ENCODE assay signal across 8 cellular contexts in the genomic region with DNA sequence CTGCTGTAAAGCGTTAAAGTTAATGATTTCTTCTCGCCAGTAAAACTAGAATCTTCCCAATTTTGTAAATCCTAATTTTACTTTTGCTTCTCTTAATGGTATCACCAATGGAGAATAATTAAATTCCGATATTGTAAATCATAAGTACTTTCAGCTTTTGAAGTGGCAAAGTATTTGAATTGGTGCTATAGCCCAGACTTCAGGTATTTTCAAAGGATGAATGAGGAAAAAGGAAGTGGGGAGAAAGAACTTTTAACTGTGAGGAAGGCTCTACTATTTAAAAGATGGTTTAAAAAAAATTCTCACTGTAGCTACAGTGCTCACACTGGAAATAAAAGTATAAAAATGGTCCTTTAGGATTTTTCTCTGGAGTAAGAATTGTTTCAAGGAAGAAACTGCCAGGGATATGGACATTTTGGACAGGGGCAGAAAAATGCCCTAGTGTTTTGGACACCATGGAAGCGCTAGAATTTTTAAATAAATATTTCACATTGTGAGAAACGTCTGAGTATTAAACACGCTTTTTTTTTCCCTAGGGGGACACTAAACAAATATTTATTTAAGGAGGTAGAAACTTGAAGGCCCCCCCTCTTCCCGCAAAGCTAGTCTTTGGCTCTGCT. TPM values are rescaled to one million over a fixed set of nuclear protein-coding genes. Genes with fewer than 3 reads are reported as not detected.
A peak's percentile ranks its signal among the peaks of the same experiment; 100 is the strongest.
DNase-seq lines count a peak whose midpoint lies in the region; ATAC-seq and TF ChIP-seq lines count a peak whose summit lies in the region.

No MANE protein-coding gene starts in this region.

- H3K4me3 ChIP-seq in DOHH2 (ENCODE audit: low read length) = peak overlapping the region; percentile 91
- peak overlapping the region; percentile 98 for H3K4me3 ChIP-seq in PC-9
- peak overlapping the region; percentile 75 for H3K4me3 ChIP-seq in epithelial cell of esophagus (ENCODE audit: low read length)

- POLR2A ChIA-PET in PC-9 (lab: Charles Lee; ENCODE audit: unreplicated experiment) = no interaction called here

- H3K9me2 ChIP-seq in DOHH2 (replicated peaks; ENCODE audit: control insufficient read depth, low read length) (no peaks in the 10 kb centered on the region), PC-9 (ENCODE audit: insufficient read depth) (no peaks in the 10 kb centered on the region)

- H3K4me1 ChIP-seq in DOHH2 (ENCODE audit: control insufficient read depth, low read length) (peaks cover 31% of the 10 kb centered on the region), PC-9 (replicated peaks; ENCODE audit: insufficient read depth) (peaks cover 31% of the 10 kb centered on the region)

- peaks cover 8% of the 10 kb centered on the region for H3F3A ChIP-seq in DOHH2 (ENCODE audit: control insufficient read depth, insufficient read depth)
- peaks cover 11% of the 10 kb centered on the region; the same call in 1 of the 2 replicates for H3F3A ChIP-seq in PC-9 (ENCODE audit: insufficient read depth, low read depth)

- peaks cover 36% of the 10 kb centered on the region for H3K79me2 ChIP-seq in DOHH2 (ENCODE audit: control insufficient read depth, low read length)
- H3K79me2 ChIP-seq in PC-9 (ENCODE audit: low read depth) = peaks cover 41% of the 10 kb centered on the region

- 0 out of 2 replicates have a peak, but pooled peaks cover 4% of the 10 kb centered on the region for H3K36me3 ChIP-seq in DOHH2 (ENCODE audit: control insufficient read depth, low read length)
- H3K36me3 ChIP-seq in PC-9 (ENCODE audit: low read depth) = no peaks in the 10 kb centered on the region

- H3K27ac Mint-ChIP-seq in osteocyte (ENCODE audit: unreplicated experiment) = peak overlapping the region; percentile 90

- DNase-seq in PC-9 (no peak), epithelial cell of esophagus (ENCODE audit: low read depth) (no peak), osteocyte (ENCODE audit: extremely low spot score, unreplicated experiment) (no peak), NCI-H2081 treated with DMSO at 0.1 percent for 48 hours (lab: John Stamatoyannopoulos, UW) (no peak)

- peak overlapping the region; percentile 81 for H3K4me3 Mint-ChIP-seq in osteocyte (ENCODE audit: unreplicated experiment)

- H3K36me3 Mint-ChIP-seq in osteocyte (ENCODE audit: unreplicated experiment) = no peaks in the 10 kb centered on the region

- BruUV-seq in PC-9 (replicated peaks; lab: Mats Ljungman, UMichigan) = TSS peak; percentile 74

- peaks cover 2% of the 10 kb centered on the region for H3K27me3 Mint-ChIP-seq in osteocyte (ENCODE audit: unreplicated experiment)

- intact Hi-C loops in PC-9 (cut with micrococcal nuclease; ENCODE audit: unreplicated experiment) = loop anchor here (5.0 kb wide), 2 partner anchors 84 to 116 kb away; no protein-coding TSS in a partner anchor

- no peak for TF ChIP-seq CTCF in DOHH2 (IDR thresholded peaks at IDR 0.05; ENCODE audit: low read depth, low read length, poor library complexity, severe bottlenecking)
- no peak for TF ChIP-seq CTCF in PC-9 (conservative IDR thresholded peaks at IDR 0.05)
- no peak for TF ChIP-seq CTCF in epithelial cell of esophagus (IDR thresholded peaks at IDR 0.05; ENCODE audit: insufficient read depth, low read depth, low read length, missing control alignments)
- no peak for TF ChIP-seq CTCF in osteocyte (IDR thresholded peaks at IDR 0.05)

- H3K4me1 Mint-ChIP-seq in osteocyte (ENCODE audit: unreplicated experiment) = peaks cover 27% of the 10 kb centered on the region

- H3K27ac ChIP-seq in DOHH2 (ENCODE audit: low read depth, low read length) (peak overlapping the region; percentile 81; the same call in 1 of the 2 replicates), PC-9 (0 out of 2 replicates have a peak overlapping the region, but pooled peaks have one; percentile 5)

- H3K9me3 Mint-ChIP-seq in osteocyte (ENCODE audit: unreplicated experiment) = no peaks in the 10 kb centered on the region

- CTCF ChIA-PET in PC-9 (lab: Charles Lee) = no interaction called here

- H3K27me3 ChIP-seq in DOHH2 (ENCODE audit: control insufficient read depth, low read length) = peaks cover 28% of the 10 kb centered on the region
- H3K27me3 ChIP-seq in PC-9 (ENCODE audit: insufficient read depth, low read depth) = no peaks in the 10 kb centered on the region

- peaks cover 6% of the 10 kb centered on the region; the same call in 1 of the 2 replicates for H4K20me1 ChIP-seq in DOHH2 (ENCODE audit: control insufficient read depth, insufficient read depth, low read depth, low read length)
- H4K20me1 ChIP-seq in PC-9 (ENCODE audit: insufficient read depth) = peaks cover 23% of the 10 kb centered on the region

- no peak for ATAC-seq in HG03025 (IDR thresholded peaks at IDR 0.05; ENCODE audit: low FRiP score, unreplicated experiment)
- no peak for ATAC-seq in HG02623 (IDR thresholded peaks at IDR 0.05; ENCODE audit: unreplicated experiment)
- no peak for ATAC-seq in GM19023 (IDR thresholded peaks at IDR 0.05; ENCODE audit: unreplicated experiment)

- peak overlapping the region; percentile 74 for H2AFZ ChIP-seq in PC-9

- H3K4me2 ChIP-seq in DOHH2 (ENCODE audit: low read length) (peak overlapping the region; percentile 79), PC-9 (peak overlapping the region; percentile 75)

- H3K9me3 ChIP-seq in DOHH2 (ENCODE audit: control insufficient read depth, insufficient read depth, low read length) = no peaks in the 10 kb centered on the region
- no peaks in the 10 kb centered on the region for H3K9me3 ChIP-seq in PC-9 (ENCODE audit: insufficient read depth, low read depth)

RNA-seq across cellular contexts. Expression of gene TAB2, which starts 1.3 kb away (rescaled TPM):
- total RNA-seq in PC-9 (2021) (33.3 and 45.8 TPM in 2 replicates), osteocyte (50.6 and 53.8 TPM in 2 replicates)
